Comparison of ENCODE assay signal across 36 cellular contexts in genomic region chr17:51684214-51684613, GRCh38.
"Had no signal": no experiment of that assay in that cellular context is flagged by ENCODE, and none has a peak within 500 bp of the region (broad histone marks: within the 10 kb centered on the region; RNA-seq: fewer than 3 reads in every experiment).

No MANE protein-coding gene starts in this region.

- H3K4me1 Mint-ChIP-seq: activated B cell treated with CpG ODN at 0.5 μM for 24 hours; activated CD4-positive, alpha-beta T cell treated with anti-CD3 and anti-CD28 coated beads, Interleukin-2, amount 10 ng/mL, durations not matched to agents 24 days and 14 days; activated naive CD8-positive, alpha-beta T cell treated with anti-CD3 and anti-CD28 coated beads for 36 hours; activated T-helper 17 cell treated with anti-CD3 and anti-CD28 coated beads, Interleukin-2, amount 50 U/mL, for 72 hours had no signal

- FAIRE-seq: astrocyte, TTC549 had no signal

- H3K36me3 Mint-ChIP-seq: activated CD4-positive, alpha-beta memory T cell treated with anti-CD3 and anti-CD28 coated beads for 36 hours; activated naive CD4-positive, alpha-beta T cell treated with anti-CD3 and anti-CD28 coated beads, Interleukin-2, amount 50 U/mL, for 72 hours; activated naive CD8-positive, alpha-beta T cell treated with anti-CD3 and anti-CD28 coated beads for 36 hours had no signal

- DNase-seq: activated B cell treated with CpG ODN at 0.5 μM for 24 hours; activated CD4-positive, alpha-beta memory T cell treated with anti-CD3 and anti-CD28 coated beads for 36 hours; activated CD4-positive, alpha-beta T cell treated with anti-CD3 and anti-CD28 coated beads for 4 hours; activated CD4-positive, alpha-beta T cell treated with anti-CD3 and anti-CD28 coated beads, Interleukin-2, amount 10 ng/mL, durations not matched to agents 24 days and 14 days; activated CD4-positive, alpha-beta T cell treated with anti-CD3 and anti-CD28 coated beads, Interleukin-2, amount 50 U/mL, for 1 hour; activated CD4-positive, alpha-beta T cell treated with anti-CD3 and anti-CD28 coated beads, Interleukin-2, amount 50 U/mL, for 4 hours; activated CD4-positive, CD25-positive, alpha-beta regulatory T cell treated with anti-CD3 and anti-CD28 coated beads, Interleukin-2, amount 50 U/mL, for 72 hours; activated CD8-positive, alpha-beta memory T cell treated with anti-CD3 and anti-CD28 coated beads, Interleukin-2, amount 50 U/mL, for 4 hours; activated CD8-positive, alpha-beta T cell treated with anti-CD3 and anti-CD28 coated beads for 36 hours; activated effector memory CD4-positive, alpha-beta T cell treated with anti-CD3 and anti-CD28 coated beads, Interleukin-2, amount 50 U/mL, for 16 hours; activated gamma-delta T cell treated with Interleukin-2 at 50 U/mL for 16 hours; activated naive CD4-positive, alpha-beta T cell; activated naive CD4-positive, alpha-beta T cell treated with anti-CD3 and anti-CD28 coated beads for 36 hours; activated naive CD4-positive, alpha-beta T cell treated with anti-CD3 and anti-CD28 coated beads, Interleukin-2, amount 50 U/mL, for 16 hours; activated naive CD8-positive, alpha-beta T cell treated with anti-CD3 and anti-CD28 coated beads for 36 hours; activated T-cell treated with anti-CD3 and anti-CD28 coated beads for 4 hours; activated T-cell treated with anti-CD3 and anti-CD28 coated beads, Interleukin-2, amount 50 U/mL, for 1 hour; activated T-cell treated with anti-CD3 and anti-CD28 coated beads, Interleukin-2, amount 50 U/mL, for 4 hours; activated T-cell treated with anti-CD3 and anti-CD28 coated beads, Interleukin-2, amount 50 U/mL, for 72 hours; adrenal gland; amniotic stem cell; aorta; body of pancreas; brain microvascular endothelial cell; central memory CD4-positive, alpha-beta T cell; T-helper 2 cell; T-helper 9 cell had no signal

- H3K4me3 Mint-ChIP-seq: activated B cell treated with CpG ODN at 0.5 μM for 24 hours; activated CD4-positive, alpha-beta memory T cell treated with anti-CD3 and anti-CD28 coated beads for 36 hours; activated CD4-positive, alpha-beta T cell treated with anti-CD3 and anti-CD28 coated beads, Interleukin-2, amount 10 ng/mL, durations not matched to agents 24 days and 14 days; activated CD8-positive, alpha-beta T cell treated with anti-CD3 and anti-CD28 coated beads for 36 hours; activated naive CD4-positive, alpha-beta T cell treated with anti-CD3 and anti-CD28 coated beads for 36 hours; activated naive CD8-positive, alpha-beta T cell treated with anti-CD3 and anti-CD28 coated beads for 36 hours; activated T-cell treated with anti-CD3 and anti-CD28 coated beads, Interleukin-2, amount 50 U/mL, for 4 hours; activated T-cell treated with anti-CD3 and anti-CD28 coated beads, Interleukin-2, amount 50 U/mL, for 72 hours; activated T-helper 1 cell treated with anti-CD3 and anti-CD28 coated beads, Interleukin-12 subunit alpha, Interleukin-12 subunit beta, Interleukin-2, Interleukin-4 antibody, amounts not matched to agents 30 ng/mL and 10 ng/mL and 1 ng/mL, durations not matched to agents 14 hours and 24 hours and 36 hours; activated T-helper 17 cell treated with anti-CD3 and anti-CD28 coated beads, Interleukin-2, amount 50 U/mL, for 72 hours; T-helper 1 cell treated with Interleukin-12 subunit alpha and Interleukin-12 subunit beta and Interleukin-4 antibody, amounts not matched to agents 30 μg/mL and 1 μg/mL, for 36 hours; T-helper 2 cell treated with Interferon-gamma antibody and Interleukin-4, amounts not matched to agents 5 μg/mL and 100 μg/mL, for 36 hours had no signal

- ATAC-seq: activated CD8-positive, alpha-beta T cell treated with anti-CD3 and anti-CD28 coated beads for 36 hours; activated naive CD4-positive, alpha-beta T cell treated with anti-CD3 and anti-CD28 coated beads, Interleukin-2, amount 50 U/mL, for 72 hours; activated T-cell treated with anti-CD3 and anti-CD28 coated beads, Interleukin-2, amount 50 U/mL, for 4 hours; activated T-cell treated with anti-CD3 and anti-CD28 coated beads, Interleukin-2, amount 50 U/mL, for 72 hours; activated T-helper 17 cell treated with anti-CD3 and anti-CD28 coated beads, Interleukin-2, amount 50 U/mL, for 72 hours; body of pancreas had no signal

- H3K4me1 ChIP-seq: adrenal gland, body of pancreas, breast epithelium had no signal

- H3K9me3 Mint-ChIP-seq: activated B cell treated with CpG ODN at 0.5 μM for 24 hours; activated CD4-positive, alpha-beta memory T cell treated with anti-CD3 and anti-CD28 coated beads for 36 hours; activated CD4-positive, alpha-beta T cell treated with anti-CD3 and anti-CD28 coated beads, Interleukin-2, amount 10 ng/mL, durations not matched to agents 24 days and 14 days; activated CD8-positive, alpha-beta T cell treated with anti-CD3 and anti-CD28 coated beads for 36 hours; activated naive CD4-positive, alpha-beta T cell treated with anti-CD3 and anti-CD28 coated beads for 36 hours; activated naive CD8-positive, alpha-beta T cell treated with anti-CD3 and anti-CD28 coated beads for 36 hours; activated T-cell treated with anti-CD3 and anti-CD28 coated beads, Interleukin-2, amount 50 U/mL, for 4 hours; activated T-helper 1 cell treated with anti-CD3 and anti-CD28 coated beads, Interleukin-12 subunit alpha, Interleukin-12 subunit beta, Interleukin-2, Interleukin-4 antibody, amounts not matched to agents 30 ng/mL and 10 ng/mL and 1 ng/mL, durations not matched to agents 14 hours and 24 hours and 36 hours; activated T-helper 17 cell treated with anti-CD3 and anti-CD28 coated beads, Interleukin-2, amount 50 U/mL, for 72 hours; T-helper 1 cell treated with Interleukin-12 subunit alpha and Interleukin-12 subunit beta and Interleukin-4 antibody, amounts not matched to agents 30 μg/mL and 1 μg/mL, for 36 hours; T-helper 2 cell treated with Interferon-gamma antibody and Interleukin-4, amounts not matched to agents 5 μg/mL and 100 μg/mL, for 36 hours had no signal

- H3K27ac Mint-ChIP-seq: activated B cell treated with CpG ODN at 0.5 μM for 24 hours; activated CD4-positive, alpha-beta memory T cell treated with anti-CD3 and anti-CD28 coated beads for 36 hours; activated CD4-positive, alpha-beta T cell treated with anti-CD3 and anti-CD28 coated beads, Interleukin-2, amount 10 ng/mL, durations not matched to agents 24 days and 14 days; activated CD8-positive, alpha-beta T cell treated with anti-CD3 and anti-CD28 coated beads for 36 hours; activated naive CD4-positive, alpha-beta T cell treated with anti-CD3 and anti-CD28 coated beads for 36 hours; activated naive CD4-positive, alpha-beta T cell treated with anti-CD3 and anti-CD28 coated beads, Interleukin-2, amount 50 U/mL, for 72 hours; activated naive CD8-positive, alpha-beta T cell treated with anti-CD3 and anti-CD28 coated beads for 36 hours; activated T-cell treated with anti-CD3 and anti-CD28 coated beads, Interleukin-2, amount 50 U/mL, for 72 hours; activated T-helper 1 cell treated with anti-CD3 and anti-CD28 coated beads, Interleukin-12 subunit alpha, Interleukin-12 subunit beta, Interleukin-2, Interleukin-4 antibody, amounts not matched to agents 30 ng/mL and 10 ng/mL and 1 ng/mL, durations not matched to agents 14 hours and 24 hours and 36 hours; activated T-helper 17 cell treated with anti-CD3 and anti-CD28 coated beads, Interleukin-2, amount 50 U/mL, for 72 hours; T-helper 1 cell treated with Interleukin-12 subunit alpha and Interleukin-12 subunit beta and Interleukin-4 antibody, amounts not matched to agents 30 μg/mL and 1 μg/mL, for 36 hours; T-helper 2 cell treated with Interferon-gamma antibody and Interleukin-4, amounts not matched to agents 5 μg/mL and 100 μg/mL, for 36 hours had no signal

- H3K4me3 ChIP-seq: adrenal gland, body of pancreas, breast epithelium had no signal

- H3K27me3 ChIP-seq: adrenal gland, body of pancreas, brain microvascular endothelial cell, breast epithelium had no signal

- H3K27me3 Mint-ChIP-seq: activated B cell treated with CpG ODN at 0.5 μM for 24 hours had no signal

- H3K36me3 ChIP-seq: adrenal gland, brain microvascular endothelial cell, breast epithelium had no signal

- H3K9me3 ChIP-seq: adrenal gland, body of pancreas, breast epithelium had no signal

- H3K27ac ChIP-seq: adrenal gland, body of pancreas, brain microvascular endothelial cell, breast epithelium, VCaP had no signal
